9 cellular contexts compared by ENCODE assay signal in the genomic region with DNA sequence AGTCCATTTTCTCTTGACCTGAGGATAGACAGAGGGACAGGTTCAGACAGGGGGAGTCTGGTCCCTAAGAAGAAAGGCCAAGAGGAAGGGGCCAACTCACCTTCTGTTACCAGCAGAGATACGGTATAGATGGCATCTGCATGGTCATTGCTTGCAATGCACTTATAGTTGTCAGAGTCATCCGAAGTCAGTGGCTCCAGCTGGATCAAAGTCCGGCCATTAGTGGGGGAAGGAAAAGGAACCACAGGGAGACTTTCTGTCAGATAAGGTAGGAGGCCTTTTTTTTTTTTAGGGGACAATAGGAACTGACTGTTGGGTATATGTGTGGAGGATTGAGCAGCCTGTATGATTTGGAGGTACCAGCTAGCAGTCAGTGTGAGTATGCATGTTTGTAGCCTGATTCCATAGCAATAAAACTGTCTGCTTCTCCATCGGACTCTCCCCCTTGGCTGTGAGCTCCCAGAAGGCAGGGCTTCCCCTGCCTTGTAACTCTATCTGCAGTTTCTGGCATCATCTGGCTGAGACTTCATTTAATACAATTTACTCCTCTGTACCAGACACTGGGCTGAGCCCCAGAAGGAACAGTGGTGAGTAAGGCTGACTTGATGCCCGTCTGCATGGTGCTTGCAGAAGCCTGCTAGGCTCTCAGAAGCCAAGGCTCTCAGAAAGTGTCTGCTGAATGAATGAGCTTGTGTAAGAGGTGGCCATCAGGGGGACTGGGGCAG. TPM values are rescaled to one million over a fixed set of nuclear protein-coding genes. Genes with fewer than 3 reads are reported as not detected.
DNase-seq lines count a peak whose midpoint lies in the region; ATAC-seq and TF ChIP-seq lines count a peak whose summit lies in the region.
"Had no signal": no experiment of that assay in that cellular context is flagged by ENCODE, and none has a peak within 500 bp of the region (broad histone marks: within the 10 kb centered on the region; RNA-seq: fewer than 3 reads in every experiment).

No MANE protein-coding gene starts in this region.

- no peak for ATAC-seq in CD4-positive, CD25-positive, alpha-beta regulatory T cell (ENCODE audit: low read depth in 2 of 2)
- ATAC-seq in HG03135 (IDR thresholded peaks at IDR 0.05; ENCODE audit: unreplicated experiment), result no peak

- no peaks in the 10 kb centered on the region for H3K9me3 ChIP-seq in CD4-positive, CD25-positive, alpha-beta regulatory T cell (ENCODE audit: control insufficient read depth in 2 of 2, low read length in 2 of 2)

- no peaks in the 10 kb centered on the region for H3K36me3 Mint-ChIP-seq in CD4-positive, CD25-positive, alpha-beta regulatory T cell
- no peaks in the 10 kb centered on the region for H3K36me3 Mint-ChIP-seq in nephron (ENCODE audit: low read depth)

- H3K4me1 ChIP-seq in CD4-positive, CD25-positive, alpha-beta regulatory T cell (ENCODE audit: control insufficient read depth, insufficient read depth, low read length, poor library complexity, severe bottlenecking), result peaks cover 14% of the 10 kb centered on the region

- intact Hi-C loops in dorsolateral prefrontal cortex (cut with DNase I), result no loop called here

- peaks cover 16% of the 10 kb centered on the region for H3K27me3 Mint-ChIP-seq in CD4-positive, CD25-positive, alpha-beta regulatory T cell
- H3K27me3 Mint-ChIP-seq in nephron (ENCODE audit: low read depth), result peaks cover 12% of the 10 kb centered on the region

- H3K9me3 Mint-ChIP-seq in CD4-positive, CD25-positive, alpha-beta regulatory T cell, result peaks cover 0 to 2% (median 0%) of the 10 kb centered on the region in 7 donors
- no peaks in the 10 kb centered on the region for H3K9me3 Mint-ChIP-seq in nephron

- H3K27me3 ChIP-seq in CD4-positive, CD25-positive, alpha-beta regulatory T cell (ENCODE audit: control insufficient read depth, insufficient read depth, low read length), result peaks cover 2% of the 10 kb centered on the region
- H3K27me3 ChIP-seq in dorsolateral prefrontal cortex, result no peaks in the 10 kb centered on the region

- peak overlapping the region; percentile 83 to 93 (median 90) for H3K4me3 Mint-ChIP-seq in CD4-positive, CD25-positive, alpha-beta regulatory T cell
- H3K4me3 Mint-ChIP-seq in nephron, result peak overlapping the region; percentile 86 to 96 (median 92)

- no peaks in the 10 kb centered on the region for H3K36me3 ChIP-seq in CD4-positive, CD25-positive, alpha-beta regulatory T cell (ENCODE audit: control insufficient read depth, insufficient read depth, low read length)

- peaks cover 0 to 12% (median under 1%) of the 10 kb centered on the region in 4 donors for H3K4me1 Mint-ChIP-seq in CD4-positive, CD25-positive, alpha-beta regulatory T cell
- peaks cover 26% of the 10 kb centered on the region for H3K4me1 Mint-ChIP-seq in nephron

- H3K27ac Mint-ChIP-seq in CD4-positive, CD25-positive, alpha-beta regulatory T cell, result peak overlapping the region in 2 of 3 donors; percentile 19 to 72
- peak overlapping the region; percentile 56 to 82 (median 58) for H3K27ac Mint-ChIP-seq in nephron

- DNase-seq in CD4-positive, CD25-positive, alpha-beta regulatory T cell, result no peak
- DNase-seq in M059J (ENCODE audit: low read depth) (peak; percentile 19), dorsolateral prefrontal cortex (peak in 4 of 10 donors; percentile 46 to 71 (median 66)), GF-D8 (lab: John Stamatoyannopoulos, UW) (no peak), putamen (ENCODE audit: low spot score) (no peak), cerebellum (ENCODE audit: low spot score) (no peak)
- DNase-seq: NCI-H187 treated with DMSO at 0.1 percent for 48 hours had no signal

- TF ChIP-seq CTCF in dorsolateral prefrontal cortex (IDR thresholded peaks at IDR 0.05 in 54 of 56, conservative IDR thresholded peaks at IDR 0.05 in 2 of 56; ENCODE audit: low read depth in 1 of 56, partially characterized antibody in 56 of 56) (no peak), nephron (IDR thresholded peaks at IDR 0.05; ENCODE audit: unreplicated experiment in 3 of 3) (no peak)

- no peak overlapping the region for H3K27ac ChIP-seq in CD4-positive, CD25-positive, alpha-beta regulatory T cell (ENCODE audit: insufficient read depth, low read length, poor library complexity, severe bottlenecking)
- peak overlapping the region in 38 of 59 donors; percentile 1 to 80 (median 58) for H3K27ac ChIP-seq in dorsolateral prefrontal cortex

- H3K4me3 ChIP-seq in CD4-positive, CD25-positive, alpha-beta regulatory T cell (ENCODE audit: low read depth, low read length), result no peak overlapping the region
- peak overlapping the region in 46 of 59 donors; percentile 18 to 78 (median 65) for H3K4me3 ChIP-seq in dorsolateral prefrontal cortex

RNA-seq across cellular contexts. Expression of gene IGSF22, which starts 5.7 kb away (rescaled TPM):
- total RNA-seq in CD4-positive, CD25-positive, alpha-beta regulatory T cell, result 2.1 TPM
- polyA plus RNA-seq in CD4-positive, CD25-positive, alpha-beta regulatory T cell, result 1 to 10 TPM; 2.4 to 6.2 (median 3.4) TPM
- total RNA-seq in M059J (2014; rRNA removed; shearing (Covaris generic)), result not detected in 2 replicates
- total RNA-seq in dorsolateral prefrontal cortex (1 to 10 TPM in 106 of 120 experiments, under 1 TPM in 14; 0.46 to 6.3 (median 2.3) TPM), cerebellum (0.45 TPM)

RNA-seq across cellular contexts. Expression of gene TMEM86A, which starts 21.7 kb away (rescaled TPM):
- 4.8 TPM for total RNA-seq in CD4-positive, CD25-positive, alpha-beta regulatory T cell
- 1 to 10 TPM in 3 of 4 donors, under 1 TPM in 1; 1.00 to 2.2 (median 1.2) TPM for polyA plus RNA-seq in CD4-positive, CD25-positive, alpha-beta regulatory T cell
- 0.94 and 1.1 TPM in 2 replicates for total RNA-seq in M059J (2014; rRNA removed; shearing (Covaris generic))
- 10 to 100 TPM in 69 of 120 experiments, 1 to 10 TPM in 51; 4.9 to 18.5 (median 10.7) TPM for total RNA-seq in dorsolateral prefrontal cortex
- total RNA-seq in cerebellum, result 4.6 TPM
